ENCODE assay signal across 29 cellular contexts in genomic region chr4:57324673-57325307, GRCh38.
"Had no signal": no experiment of that assay in that cellular context is flagged by ENCODE, and none has a peak within 500 bp of the region (broad histone marks: within the 10 kb centered on the region; RNA-seq: fewer than 3 reads in every experiment).

No MANE protein-coding gene starts in this region.

- H3K27me3 Mint-ChIP-seq: activated CD4-positive, alpha-beta memory T cell treated with anti-CD3 and anti-CD28 coated beads, Interleukin-2, amount 10 ng/mL, durations not matched to agents 7 days and 5 days; activated CD4-positive, alpha-beta T cell treated with anti-CD3 and anti-CD28 coated beads, Interleukin-2, amount 10 ng/mL, durations not matched to agents 7 days and 5 days; activated naive CD4-positive, alpha-beta T cell treated with anti-CD3 and anti-CD28 coated beads, Interleukin-2, amount 10 ng/mL, durations not matched to agents 7 days and 5 days; activated T-cell treated with anti-CD3 and anti-CD28 coated beads, Interleukin-2, amount 50 U/mL, for 24 hours; brain; central memory CD8-positive, alpha-beta T cell; dendritic cell treated with granulocyte-macrophage colony-stimulating factor and Interleukin-4, amounts not matched to agents 40 ng/mL and 50 ng/mL, for 4 days had no signal

- ATAC-seq: activated naive CD4-positive, alpha-beta T cell treated with anti-CD3 and anti-CD28 coated beads, Interleukin-2, amount 50 U/mL, for 72 hours; activated T-cell treated with anti-CD3 and anti-CD28 coated beads, Interleukin-2, amount 50 U/mL, for 72 hours; esophagus mucosa; WTC11 had no signal

- H3K4me3 ChIP-seq: ascending aorta, breast epithelium, cardiac muscle cell, coronary artery, dorsolateral prefrontal cortex had no signal

- H3K9me3 ChIP-seq: ascending aorta, breast epithelium had no signal

- DNase-seq: activated CD4-positive, alpha-beta memory T cell treated with anti-CD3 and anti-CD28 coated beads, Interleukin-2, amount 10 ng/mL, durations not matched to agents 7 days and 5 days; activated CD4-positive, alpha-beta T cell treated with anti-CD3 and anti-CD28 coated beads for 1 hour; activated CD4-positive, alpha-beta T cell treated with anti-CD3 and anti-CD28 coated beads for 4 hours; activated CD4-positive, alpha-beta T cell treated with anti-CD3 and anti-CD28 coated beads, Interleukin-2, amount 10 ng/mL, durations not matched to agents 7 days and 5 days; activated CD4-positive, alpha-beta T cell treated with anti-CD3 and anti-CD28 coated beads, Interleukin-2, amount 50 U/mL, for 4 hours; activated CD8-positive, alpha-beta memory T cell treated with anti-CD3 and anti-CD28 coated beads, Interleukin-2, amount 50 U/mL, for 48 hours; activated gamma-delta T cell; activated naive CD4-positive, alpha-beta T cell; activated naive CD4-positive, alpha-beta T cell treated with anti-CD3 and anti-CD28 coated beads, Interleukin-2, amount 10 ng/mL, durations not matched to agents 7 days and 5 days; activated naive CD8-positive, alpha-beta T cell treated with anti-CD3 and anti-CD28 coated beads, Interleukin-2, amount 10 ng/mL, durations not matched to agents 7 days and 5 days; activated T-cell treated with anti-CD3 and anti-CD28 coated beads for 4 hours; activated T-cell treated with anti-CD3 and anti-CD28 coated beads, Interleukin-2, amount 50 U/mL, for 24 hours; activated T-cell treated with anti-CD3 and anti-CD28 coated beads, Interleukin-2, amount 50 U/mL, for 72 hours; dorsolateral prefrontal cortex; effector memory CD4-positive, alpha-beta T cell; endodermal cell; foreskin fibroblast; T-helper 2 cell had no signal

- H3K4me1 ChIP-seq: ascending aorta, breast epithelium had no signal

- H3K27me3 ChIP-seq: ascending aorta, breast epithelium, cardiac muscle cell had no signal

- H3K9me3 Mint-ChIP-seq: activated CD4-positive, alpha-beta memory T cell treated with anti-CD3 and anti-CD28 coated beads, Interleukin-2, amount 10 ng/mL, durations not matched to agents 7 days and 5 days; activated CD4-positive, alpha-beta T cell treated with anti-CD3 and anti-CD28 coated beads, Interleukin-2, amount 10 ng/mL, durations not matched to agents 7 days and 5 days; activated naive CD4-positive, alpha-beta T cell treated with anti-CD3 and anti-CD28 coated beads, Interleukin-2, amount 10 ng/mL, durations not matched to agents 7 days and 5 days; activated naive CD4-positive, alpha-beta T cell treated with anti-CD3 and anti-CD28 coated beads, Interleukin-2, amount 50 U/mL, for 72 hours; activated naive CD8-positive, alpha-beta T cell treated with anti-CD3 and anti-CD28 coated beads, Interleukin-2, amount 10 ng/mL, durations not matched to agents 7 days and 5 days; activated T-cell treated with anti-CD3 and anti-CD28 coated beads, Interleukin-2, amount 50 U/mL, for 24 hours; activated T-cell treated with anti-CD3 and anti-CD28 coated beads, Interleukin-2, amount 50 U/mL, for 72 hours; central memory CD8-positive, alpha-beta T cell; dendritic cell treated with granulocyte-macrophage colony-stimulating factor and Interleukin-4, amounts not matched to agents 40 ng/mL and 50 ng/mL, for 4 days; endodermal cell had no signal

- H3K4me3 Mint-ChIP-seq: activated CD4-positive, alpha-beta memory T cell treated with anti-CD3 and anti-CD28 coated beads, Interleukin-2, amount 10 ng/mL, durations not matched to agents 7 days and 5 days; activated CD4-positive, alpha-beta T cell treated with anti-CD3 and anti-CD28 coated beads, Interleukin-2, amount 10 ng/mL, durations not matched to agents 7 days and 5 days; activated naive CD4-positive, alpha-beta T cell treated with anti-CD3 and anti-CD28 coated beads, Interleukin-2, amount 10 ng/mL, durations not matched to agents 7 days and 5 days; activated naive CD8-positive, alpha-beta T cell treated with anti-CD3 and anti-CD28 coated beads, Interleukin-2, amount 10 ng/mL, durations not matched to agents 7 days and 5 days; activated T-cell treated with anti-CD3 and anti-CD28 coated beads, Interleukin-2, amount 50 U/mL, for 24 hours; activated T-cell treated with anti-CD3 and anti-CD28 coated beads, Interleukin-2, amount 50 U/mL, for 72 hours; brain; central memory CD8-positive, alpha-beta T cell; dendritic cell treated with granulocyte-macrophage colony-stimulating factor and Interleukin-4, amounts not matched to agents 40 ng/mL and 50 ng/mL, for 4 days; endodermal cell; WTC11 had no signal

- H3K36me3 ChIP-seq: ascending aorta, breast epithelium, cardiac muscle cell had no signal

- H3K36me3 Mint-ChIP-seq: activated naive CD4-positive, alpha-beta T cell treated with anti-CD3 and anti-CD28 coated beads, Interleukin-2, amount 10 ng/mL, durations not matched to agents 7 days and 5 days; activated naive CD4-positive, alpha-beta T cell treated with anti-CD3 and anti-CD28 coated beads, Interleukin-2, amount 50 U/mL, for 72 hours; activated naive CD8-positive, alpha-beta T cell treated with anti-CD3 and anti-CD28 coated beads, Interleukin-2, amount 10 ng/mL, durations not matched to agents 7 days and 5 days; brain; WTC11 had no signal

- H3K27ac ChIP-seq: ascending aorta, breast epithelium, cardiac muscle cell, coronary artery, dorsolateral prefrontal cortex, VCaP had no signal

- H3K27ac Mint-ChIP-seq: activated CD4-positive, alpha-beta memory T cell treated with anti-CD3 and anti-CD28 coated beads, Interleukin-2, amount 10 ng/mL, durations not matched to agents 7 days and 5 days; activated CD4-positive, alpha-beta T cell treated with anti-CD3 and anti-CD28 coated beads, Interleukin-2, amount 10 ng/mL, durations not matched to agents 7 days and 5 days; activated naive CD4-positive, alpha-beta T cell treated with anti-CD3 and anti-CD28 coated beads, Interleukin-2, amount 10 ng/mL, durations not matched to agents 7 days and 5 days; activated naive CD4-positive, alpha-beta T cell treated with anti-CD3 and anti-CD28 coated beads, Interleukin-2, amount 50 U/mL, for 72 hours; activated naive CD8-positive, alpha-beta T cell treated with anti-CD3 and anti-CD28 coated beads, Interleukin-2, amount 10 ng/mL, durations not matched to agents 7 days and 5 days; activated T-cell treated with anti-CD3 and anti-CD28 coated beads, Interleukin-2, amount 50 U/mL, for 24 hours; activated T-cell treated with anti-CD3 and anti-CD28 coated beads, Interleukin-2, amount 50 U/mL, for 72 hours; brain; dendritic cell treated with granulocyte-macrophage colony-stimulating factor and Interleukin-4, amounts not matched to agents 40 ng/mL and 50 ng/mL, for 4 days; endodermal cell; WTC11 had no signal

- H3K4me1 Mint-ChIP-seq: activated CD4-positive, alpha-beta memory T cell treated with anti-CD3 and anti-CD28 coated beads, Interleukin-2, amount 10 ng/mL, durations not matched to agents 7 days and 5 days; activated CD4-positive, alpha-beta T cell treated with anti-CD3 and anti-CD28 coated beads, Interleukin-2, amount 10 ng/mL, durations not matched to agents 7 days and 5 days; activated naive CD4-positive, alpha-beta T cell treated with anti-CD3 and anti-CD28 coated beads, Interleukin-2, amount 10 ng/mL, durations not matched to agents 7 days and 5 days; activated naive CD8-positive, alpha-beta T cell treated with anti-CD3 and anti-CD28 coated beads, Interleukin-2, amount 10 ng/mL, durations not matched to agents 7 days and 5 days; central memory CD8-positive, alpha-beta T cell had no signal
